28 cellular contexts compared by ENCODE assay signal in the genomic region with DNA sequence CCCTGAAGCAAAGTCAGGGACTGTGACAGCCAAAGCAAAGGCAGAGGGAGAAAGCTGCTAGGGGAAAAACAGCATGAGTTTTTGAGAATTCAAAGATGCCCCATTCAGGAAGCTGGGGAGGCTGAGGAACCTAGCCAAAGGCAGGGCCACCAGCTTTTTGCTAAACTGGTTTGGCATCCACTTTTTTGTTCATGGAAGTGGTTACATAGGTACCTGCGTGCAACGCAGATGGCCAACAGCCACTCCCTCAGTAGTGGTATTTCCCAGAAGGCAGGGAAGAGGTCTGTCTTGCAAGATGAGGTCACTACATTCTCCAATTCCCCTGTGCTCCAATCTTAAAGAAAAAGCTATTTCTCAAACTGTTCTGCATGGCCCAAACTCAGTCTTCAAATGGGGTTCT. TPM values are rescaled to one million over a fixed set of nuclear protein-coding genes. Genes with fewer than 3 reads are reported as not detected.
DNase-seq lines count a peak whose midpoint lies in the region; ATAC-seq, FAIRE-seq and TF ChIP-seq lines count a peak whose summit lies in the region.
"Had no signal": no experiment of that assay in that cellular context is flagged by ENCODE, and none has a peak within 500 bp of the region (broad histone marks: within the 10 kb centered on the region; RNA-seq: fewer than 3 reads in every experiment).

No MANE protein-coding gene starts in this region.

- no peak for FAIRE-seq in astrocyte (lab: Jason Lieb, UNC)
- FAIRE-seq: GM19239, H54, islet of Langerhans had no signal

- no peak for TF ChIP-seq EP300 in transverse colon (IDR thresholded peaks at IDR 0.05; ENCODE audit: low read depth)

- H3K4me3 ChIP-seq in astrocyte (ENCODE audit: insufficient read depth, low read depth, low read length) = no peak overlapping the region
- H3K4me3 ChIP-seq in transverse colon = no peak overlapping the region
- no peak overlapping the region for H3K4me3 ChIP-seq in GM23338
- H3K4me3 ChIP-seq: uterus had no signal

- in situ Hi-C loops in transverse colon (cut with MboI; ENCODE audit: low pct_ligation_motif_present in 1 of 4, low pct_unique_long_range_greater_than_20kb in 1 of 4, low sequenced_read_pairs in 3 of 4) = no loop called here

- TF ChIP-seq CTCF in astrocyte (IDR thresholded peaks at IDR 0.05; ENCODE audit: insufficient read depth, low read depth, low read length) = no peak
- TF ChIP-seq CTCF in transverse colon (IDR thresholded peaks at IDR 0.05) = no peak
- no peak for TF ChIP-seq CTCF in GM23338 (conservative IDR thresholded peaks at IDR 0.05; ENCODE audit: low read depth in 2 of 2)

- no peaks in the 10 kb centered on the region for H3F3A ChIP-seq in GM23338 (replicated peaks; ENCODE audit: low read depth)

- H3K36me3 Mint-ChIP-seq in astrocyte (ENCODE audit: low read depth, unreplicated experiment) (peaks cover 2% of the 10 kb centered on the region), GM23338 (ENCODE audit: low read depth) (no peaks in the 10 kb centered on the region)
- H3K36me3 Mint-ChIP-seq: activated CD4-positive, alpha-beta memory T cell treated with anti-CD3 and anti-CD28 coated beads for 36 hours; natural killer cell treated with Interleukin-12 subunit alpha and Interleukin-12 subunit beta and Interleukin-15 and Interleukin-18, amount 100 ng/mL, for 72 hours had no signal

- H3K79me2 ChIP-seq in astrocyte (ENCODE audit: insufficient read depth, low read length) (no peaks in the 10 kb centered on the region), GM23338 (replicated peaks; ENCODE audit: insufficient read depth) (no peaks in the 10 kb centered on the region)

- no peaks in the 10 kb centered on the region for H4K20me1 ChIP-seq in astrocyte (ENCODE audit: insufficient read depth, low read length)
- H4K20me1 ChIP-seq in GM23338 (replicated peaks; ENCODE audit: insufficient read depth) = no peaks in the 10 kb centered on the region

- H3K27me3 ChIP-seq in astrocyte (ENCODE audit: insufficient read depth, low read length) (peaks cover 11% of the 10 kb centered on the region), transverse colon (no peaks in the 10 kb centered on the region), GM23338 (ENCODE audit: insufficient read depth) (no peaks in the 10 kb centered on the region)
- H3K27me3 ChIP-seq: BE2C, uterus had no signal

- no peaks in the 10 kb centered on the region for H3K36me3 ChIP-seq in astrocyte (ENCODE audit: insufficient read depth, low read length)
- no peaks in the 10 kb centered on the region for H3K36me3 ChIP-seq in transverse colon
- H3K36me3 ChIP-seq in GM23338 (ENCODE audit: insufficient read depth) = no peaks in the 10 kb centered on the region
- H3K36me3 ChIP-seq: BE2C, uterus had no signal

- H3K4me1 ChIP-seq in astrocyte (ENCODE audit: insufficient read depth, low read length) = no peaks in the 10 kb centered on the region
- H3K4me1 ChIP-seq in transverse colon = peaks cover 3 to 53% (median 30%) of the 10 kb centered on the region in 4 donors
- no peaks in the 10 kb centered on the region for H3K4me1 ChIP-seq in GM23338 (ENCODE audit: insufficient read depth)
- H3K4me1 ChIP-seq: BE2C, uterus had no signal

- peak; percentile 42 for DNase-seq in DMS53 (lab: John Stamatoyannopoulos, UW)
- DNase-seq in DMS53 treated with DMSO at 0.1 percent for 48 hours (lab: John Stamatoyannopoulos, UW; ENCODE audit: unreplicated experiment) = no peak
- DNase-seq in astrocyte (ENCODE audit: low read depth) = peak; percentile 25
- peak; percentile 73 for DNase-seq in islet precursor cell
- DNase-seq in transverse colon = peak; percentile 26
- no peak for DNase-seq in GM23338 (ENCODE audit: low spot score)
- DNase-seq in NK-92 treated with Interleukin-12 subunit alpha and Interleukin-12 subunit beta, amount 100 ng/mL, for 24 hours (lab: John Stamatoyannopoulos, UW) = no peak
- DNase-seq in Right ventricle myocardium superior = no peak
- DNase-seq: 8988T; activated CD4-positive, alpha-beta memory T cell treated with anti-CD3 and anti-CD28 coated beads for 36 hours; activated naive CD4-positive, alpha-beta T cell treated with anti-CD3 and anti-CD28 coated beads for 36 hours; activated T-cell treated with anti-CD3 and anti-CD28 coated beads, Interleukin-2, amount 50 U/mL, for 1 hour; aorta; BE2C; Caco-2; cerebellar nuclear complex; effector CD4-positive, alpha-beta T cell; GF-D8; NCI-H1436; NCI-H446 treated with DMSO at 0.1 percent for 48 hours; posterior cingulate gyrus; stimulated activated naive CD8-positive, alpha-beta T cell treated with anti-CD3 and anti-CD28 coated beads, Interleukin-15, Interleukin-2, amounts not matched to agents 100 U/mL and 50 U/mL, for 24 hours; uterus had no signal

- H3K9me3 ChIP-seq in astrocyte (ENCODE audit: insufficient read depth, low read depth, low read length) (no peaks in the 10 kb centered on the region), transverse colon (no peaks in the 10 kb centered on the region)
- H3K9me3 ChIP-seq: BE2C, Caco-2, uterus had no signal

- no peak overlapping the region for H3K4me3 Mint-ChIP-seq in astrocyte (ENCODE audit: unreplicated experiment)
- H3K4me3 Mint-ChIP-seq in GM23338 = no peak overlapping the region
- H3K4me3 Mint-ChIP-seq: activated CD4-positive, alpha-beta memory T cell treated with anti-CD3 and anti-CD28 coated beads for 36 hours; activated naive CD4-positive, alpha-beta T cell treated with anti-CD3 and anti-CD28 coated beads for 36 hours; natural killer cell treated with Interleukin-12 subunit alpha and Interleukin-12 subunit beta and Interleukin-15 and Interleukin-18, amount 100 ng/mL, for 72 hours had no signal

- H3K4me1 Mint-ChIP-seq in astrocyte (ENCODE audit: low read depth, unreplicated experiment) = peaks cover 18% of the 10 kb centered on the region
- peaks cover 30% of the 10 kb centered on the region for H3K4me1 Mint-ChIP-seq in GM23338

- no peak overlapping the region for H3K4me2 ChIP-seq in astrocyte (ENCODE audit: low read length)
- no peak overlapping the region for H3K4me2 ChIP-seq in GM23338

- H3K27me3 Mint-ChIP-seq in astrocyte (ENCODE audit: low read depth, unreplicated experiment) (no peaks in the 10 kb centered on the region), GM23338 (ENCODE audit: insufficient read depth, low read depth, poor library complexity) (peaks cover 7% of the 10 kb centered on the region)

- TF ChIP-seq POLR2A in transverse colon (IDR thresholded peaks at IDR 0.05) = no peak

- 27% methylated on average over 2 of the region's 2 CpGs; no CpG with 5 or more reads in 1 of the 2 donors for WGBS in transverse colon (ENCODE audit: low coverage in 1 of 2), 2 donors

- H2AFZ ChIP-seq in astrocyte (ENCODE audit: low read depth, low read length) = no peak overlapping the region
- no peak overlapping the region for H2AFZ ChIP-seq in GM23338

- H3K9me3 Mint-ChIP-seq in astrocyte (ENCODE audit: unreplicated experiment) (peaks cover 2% of the 10 kb centered on the region), GM23338 (no peaks in the 10 kb centered on the region)
- H3K9me3 Mint-ChIP-seq: activated CD4-positive, alpha-beta memory T cell treated with anti-CD3 and anti-CD28 coated beads for 36 hours; activated naive CD4-positive, alpha-beta T cell treated with anti-CD3 and anti-CD28 coated beads for 36 hours; natural killer cell treated with Interleukin-12 subunit alpha and Interleukin-12 subunit beta and Interleukin-15 and Interleukin-18, amount 100 ng/mL, for 72 hours had no signal

- H3K9ac ChIP-seq in astrocyte (ENCODE audit: low read length) = no peak overlapping the region

- H3K27ac ChIP-seq in astrocyte (ENCODE audit: low read depth, low read length) = no peak overlapping the region
- H3K27ac ChIP-seq in transverse colon = peak overlapping the region in 1 of 4 donors; percentile 88
- H3K27ac ChIP-seq in GM23338 (ENCODE audit: low read depth) = no peak overlapping the region
- H3K27ac ChIP-seq: uterus had no signal

- intact Hi-C loops in transverse colon (cut with DNase I; ENCODE audit: low total_unique reads) = no loop called here
- intact Hi-C loops in Right ventricle myocardium superior (cut with DNase I) = no loop called here

- H3K9me2 ChIP-seq in GM23338 (ENCODE audit: insufficient read depth) = 0 out of 2 replicates have a peak, but pooled peaks cover 4% of the 10 kb centered on the region

- H3K27ac Mint-ChIP-seq in astrocyte (ENCODE audit: unreplicated experiment) = no peak overlapping the region
- no peak overlapping the region for H3K27ac Mint-ChIP-seq in GM23338
- H3K27ac Mint-ChIP-seq: activated CD4-positive, alpha-beta memory T cell treated with anti-CD3 and anti-CD28 coated beads for 36 hours; activated naive CD4-positive, alpha-beta T cell treated with anti-CD3 and anti-CD28 coated beads for 36 hours; natural killer cell treated with Interleukin-12 subunit alpha and Interleukin-12 subunit beta and Interleukin-15 and Interleukin-18, amount 100 ng/mL, for 72 hours had no signal

- ATAC-seq in GM23338 (no peak), Right ventricle myocardium superior (ENCODE audit: poor library complexity) (no peak)
- ATAC-seq: natural killer cell treated with Interleukin-12 subunit alpha and Interleukin-12 subunit beta and Interleukin-15 and Interleukin-18, amount 100 ng/mL, for 72 hours; Right ventricle myocardium inferior; stimulated activated naive CD8-positive, alpha-beta T cell treated with anti-CD3 and anti-CD28 coated beads, Interleukin-15, Interleukin-2, amounts not matched to agents 100 U/mL and 50 U/mL, for 24 hours had no signal

TF ChIP-seq in GM23338, 12 proteins besides CTCF, POLR2A, EP300 and RAD21 (continues in another document):
- TF ChIP-seq, protein P1, sequence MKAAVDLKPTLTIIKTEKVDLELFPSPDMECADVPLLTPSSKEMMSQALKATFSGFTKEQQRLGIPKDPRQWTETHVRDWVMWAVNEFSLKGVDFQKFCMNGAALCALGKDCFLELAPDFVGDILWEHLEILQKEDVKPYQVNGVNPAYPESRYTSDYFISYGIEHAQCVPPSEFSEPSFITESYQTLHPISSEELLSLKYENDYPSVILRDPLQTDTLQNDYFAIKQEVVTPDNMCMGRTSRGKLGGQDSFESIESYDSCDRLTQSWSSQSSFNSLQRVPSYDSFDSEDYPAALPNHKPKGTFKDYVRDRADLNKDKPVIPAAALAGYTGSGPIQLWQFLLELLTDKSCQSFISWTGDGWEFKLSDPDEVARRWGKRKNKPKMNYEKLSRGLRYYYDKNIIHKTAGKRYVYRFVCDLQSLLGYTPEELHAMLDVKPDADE (IDR thresholded peaks at IDR 0.05) = no peak
- TF ChIP-seq POLR2AphosphoS5 (IDR thresholded peaks at IDR 0.05; ENCODE audit: low read depth) = no peak
- TF ChIP-seq NANOG (IDR thresholded peaks at IDR 0.05; ENCODE audit: borderline replicate concordance) = no peak
- TF ChIP-seq STAT1 (IDR thresholded peaks at IDR 0.05; ENCODE audit: unreplicated experiment) = no peak
- TF ChIP-seq EZH2 (IDR thresholded peaks at IDR 0.05; ENCODE audit: low read depth, unreplicated experiment) = no peak

RNA-seq across cellular contexts. Expression of gene MYO5B, which starts 33.1 kb away (rescaled TPM):
- total RNA-seq in astrocyte = 7.2 and 8.3 TPM in 2 replicates
- 100 to 1,000 TPM in 3 of 4 donors, 10 to 100 TPM in 1; 96.7 to 144 (median 114) TPM for total RNA-seq in transverse colon
- 6.8 and 19.1 TPM in 2 replicates for total RNA-seq in GM23338 (2014; rRNA removed; shearing (Covaris generic))
- polyA plus RNA-seq in GM23338 (2016; fragmentation: Nextera tagmentation; extraction: Ambion mirVana) = 3.2 and 3.5 TPM in 2 replicates
- total RNA-seq in Right ventricle myocardium superior = 0.38 TPM
- total RNA-seq: natural killer cell treated with Interleukin-12 subunit alpha and Interleukin-12 subunit beta and Interleukin-15 and Interleukin-18, amount 100 ng/mL, for 72 hours had no signal

Comparison
In these comparisons a context has a peak if more than half of its experiments do, and no peak if none do; other contexts are left out.
1. DNase-seq: peak in DMS53 (single experiment), astrocyte (single experiment), islet precursor cell (single experiment) and transverse colon (single experiment); none in DMS53 treated with DMSO at 0.1 percent for 48 hours (single experiment), GM23338 (single experiment), NK-92 treated with Interleukin-12 subunit alpha and Interleukin-12 subunit beta, amount 100 ng/mL, for 24 hours (single experiment) and Right ventricle myocardium superior (single experiment).